In genomic region chr11:64856382-64857227, GRCh38 we compare ENCODE assay signal across 8 cellular contexts. TPM values are rescaled to one million over a fixed set of nuclear protein-coding genes. Genes with fewer than 3 reads are reported as not detected.
DNase-seq lines count a peak whose midpoint lies in the region; ATAC-seq and TF ChIP-seq lines count a peak whose summit lies in the region.

No MANE protein-coding gene starts in this region.

- TF ChIP-seq CTCF in OCI-LY7 (conservative IDR thresholded peaks at IDR 0.05; ENCODE audit: low read length), result no peak
- TF ChIP-seq CTCF in ascending aorta (IDR thresholded peaks at IDR 0.05), result peak in 1 of 3 experiments; percentile 32
- TF ChIP-seq CTCF in kidney epithelial cell (IDR thresholded peaks at IDR 0.05; ENCODE audit: insufficient read depth, low read length, poor library complexity, severe bottlenecking), result no peak

- ATAC-seq in stimulated activated naive B cell treated with anti-CD40 and anti-IgM and Interleukin-4, amounts not matched to agents 10 μg/mL and 1 μg/mL and 100 μg/mL, for 72 hours (replicated peaks), result peak; percentile 27 to 35
- ATAC-seq in HG03039 (IDR thresholded peaks at IDR 0.05; ENCODE audit: unreplicated experiment), result no peak

- H3K4me3 Mint-ChIP-seq in stimulated activated naive B cell treated with anti-CD40 and anti-IgM and Interleukin-4, amounts not matched to agents 10 μg/mL and 1 μg/mL and 100 μg/mL, for 72 hours, result peak overlapping the region; percentile 71 to 73

- H3K79me2 ChIP-seq in OCI-LY7 (ENCODE audit: insufficient read depth, low read depth, low read length), result peaks cover 28% of the 10 kb centered on the region; the same call in 1 of the 2 replicates

- intact Hi-C loops in OCI-LY7 (cut with micrococcal nuclease; ENCODE audit: unreplicated experiment) (loop anchor here (10.0 kb wide), 1 partner anchor 718 kb away; the partner anchor contains the start of genes EHBP1L1, FAM89B and ZNRD2), ascending aorta (cut with DNase I) (loop anchor here (1.0 to 10.0 kb wide), 4 partner anchors 8 to 258 kb away; partner anchors contain the start of genes EHD1, TM7SF2 and ZNHIT2)

- H3K36me3 Mint-ChIP-seq in stimulated activated naive B cell treated with anti-CD40 and anti-IgM and Interleukin-4, amounts not matched to agents 10 μg/mL and 1 μg/mL and 100 μg/mL, for 72 hours, result peaks cover 63 to 70% of the 10 kb centered on the region in 2 donors

- H3K9me2 ChIP-seq in OCI-LY7 (ENCODE audit: insufficient read depth, low read length), result no peaks in the 10 kb centered on the region

- H3K9me3 ChIP-seq in OCI-LY7 (ENCODE audit: low read length), result no peaks in the 10 kb centered on the region
- no peaks in the 10 kb centered on the region for H3K9me3 ChIP-seq in ascending aorta

- POLR2A ChIA-PET in OCI-LY7 (lab: Charles Lee), result interaction anchor here (0.5 to 10.7 kb wide), 2 partner anchors 19 to 1032 kb away, joined by 3 to 115 read pairs; partner anchors contain the start of genes EHD1 and FIBP

- no peaks in the 10 kb centered on the region for H3K9me3 Mint-ChIP-seq in stimulated activated naive B cell treated with anti-CD40 and anti-IgM and Interleukin-4, amounts not matched to agents 10 μg/mL and 1 μg/mL and 100 μg/mL, for 72 hours

- H3K4me3 ChIP-seq in OCI-LY7 (ENCODE audit: low read depth, low read length, poor library complexity, severe bottlenecking) (no peak overlapping the region), ascending aorta (peak overlapping the region in 1 of 2 donors; percentile 27), kidney epithelial cell (ENCODE audit: low read depth, low read length) (no peak overlapping the region)

- H3K36me3 ChIP-seq in OCI-LY7 (ENCODE audit: insufficient read depth, low read length), result peaks cover 71% of the 10 kb centered on the region
- H3K36me3 ChIP-seq in ascending aorta, result peaks cover 32 to 47% of the 10 kb centered on the region in 2 donors
- peaks cover 3% of the 10 kb centered on the region for H3K36me3 ChIP-seq in kidney epithelial cell (ENCODE audit: control insufficient read depth, insufficient read depth, low read length)

- peaks cover 90% of the 10 kb centered on the region for H3K4me1 ChIP-seq in OCI-LY7 (ENCODE audit: insufficient read depth, low read length, poor library complexity, severe bottlenecking)
- H3K4me1 ChIP-seq in ascending aorta, result peaks cover 34 to 59% of the 10 kb centered on the region in 2 donors

- no peak overlapping the region; the same call in 1 of the 2 replicates for H3K4me2 ChIP-seq in OCI-LY7 (ENCODE audit: low read length)

- no peaks in the 10 kb centered on the region for H3K27me3 ChIP-seq in ascending aorta
- H3K27me3 ChIP-seq in kidney epithelial cell (ENCODE audit: control insufficient read depth, insufficient read depth, low read length), result no peaks in the 10 kb centered on the region

- H3K4me1 Mint-ChIP-seq in stimulated activated naive B cell treated with anti-CD40 and anti-IgM and Interleukin-4, amounts not matched to agents 10 μg/mL and 1 μg/mL and 100 μg/mL, for 72 hours, result peaks cover 75 to 92% of the 10 kb centered on the region in 2 donors

- no peaks in the 10 kb centered on the region for H3K27me3 Mint-ChIP-seq in stimulated activated naive B cell treated with anti-CD40 and anti-IgM and Interleukin-4, amounts not matched to agents 10 μg/mL and 1 μg/mL and 100 μg/mL, for 72 hours

- BruUV-seq in OCI-LY7 (replicated peaks; lab: Mats Ljungman, UMichigan), result no TSS peak

- H3K27ac ChIP-seq in OCI-LY7 (ENCODE audit: low read depth, low read length, poor library complexity, severe bottlenecking) (peak overlapping the region; percentile 12), ascending aorta (peak overlapping the region; percentile 88 to 95)

- peak overlapping the region; percentile 94 for H3K27ac Mint-ChIP-seq in stimulated activated naive B cell treated with anti-CD40 and anti-IgM and Interleukin-4, amounts not matched to agents 10 μg/mL and 1 μg/mL and 100 μg/mL, for 72 hours

- DNase-seq in ELF-1 (ENCODE audit: low read depth, low spot score), result peak; percentile 61
- DNase-seq in OCI-LY7 (ENCODE audit: low spot score), result no peak
- DNase-seq in ascending aorta (ENCODE audit: low spot score in 2 of 2), result peak; percentile 91 to 98
- DNase-seq in kidney epithelial cell (ENCODE audit: low read depth), result peak; percentile 81
- DNase-seq in stimulated activated naive B cell treated with anti-CD40 and anti-IgM and Interleukin-4, amounts not matched to agents 10 μg/mL and 1 μg/mL and 100 μg/mL, for 72 hours, result peak; percentile 83
- DNase-seq in NCI-H2196 (lab: John Stamatoyannopoulos, UW; ENCODE audit: unreplicated experiment), result no peak
- DNase-seq in COR-L47 (lab: John Stamatoyannopoulos, UW), result no peak

- no peaks in the 10 kb centered on the region for H4K20me1 ChIP-seq in OCI-LY7 (ENCODE audit: insufficient read depth, low read length)

- CTCF ChIA-PET in OCI-LY7 (lab: Charles Lee; ENCODE audit: unreplicated experiment), result no interaction called here

- no peak overlapping the region for H2AFZ ChIP-seq in OCI-LY7 (ENCODE audit: low read length)

RNA-seq across cellular contexts. Expression of gene CDC42BPG, which starts 12.2 kb away (rescaled TPM):
- 4.9 TPM in 2 replicates for total RNA-seq in OCI-LY7 (2014; rRNA removed; shearing (Covaris generic))
- total RNA-seq in OCI-LY7 (2022) (3.5 and 5.1 TPM in 2 replicates), ascending aorta (not detected), kidney epithelial cell (10.7 and 12.8 TPM in 2 replicates)

RNA-seq across cellular contexts. Expression of gene EHD1, which starts 21.8 kb away (rescaled TPM):
- total RNA-seq in OCI-LY7 (2014; rRNA removed; shearing (Covaris generic)), result 101 and 107 TPM in 2 replicates
- 153 and 177 TPM in 2 replicates for total RNA-seq in OCI-LY7 (2022)
- 216 TPM for total RNA-seq in ascending aorta
- total RNA-seq in kidney epithelial cell, result 87.7 and 100 TPM in 2 replicates

RNA-seq across cellular contexts. Expression of gene MEN1, which starts 46.3 kb away (rescaled TPM):
- 29.8 and 44.4 TPM in 2 replicates for total RNA-seq in OCI-LY7 (2014; rRNA removed; shearing (Covaris generic))
- total RNA-seq in OCI-LY7 (2022) (71.6 and 72.4 TPM in 2 replicates), ascending aorta (36.6 TPM), kidney epithelial cell (24.6 and 28.5 TPM in 2 replicates)

RNA-seq across cellular contexts. Expression of gene MAP4K2, which starts 53.6 kb away (rescaled TPM):
- 109 and 115 TPM in 2 replicates for total RNA-seq in OCI-LY7 (2014; rRNA removed; shearing (Covaris generic))
- total RNA-seq in OCI-LY7 (2022), result 110 and 122 TPM in 2 replicates
- total RNA-seq in ascending aorta, result 34.0 TPM
- 33.2 and 40.6 TPM in 2 replicates for total RNA-seq in kidney epithelial cell

Comparison
In these comparisons a context has a peak if more than half of its experiments do, and no peak if none do; other contexts are left out.
1. DNase-seq: peak in ELF-1 (single experiment), ascending aorta (2 of 2), kidney epithelial cell (single experiment) and stimulated activated naive B cell treated with anti-CD40 and anti-IgM and Interleukin-4, amounts not matched to agents 10 μg/mL and 1 μg/mL and 100 μg/mL, for 72 hours (single experiment); none in OCI-LY7 (single experiment), NCI-H2196 (single experiment) and COR-L47 (single experiment).